1 cellular context compared by ENCODE assay signal in genomic region chr9:134069536-134070399, GRCh38.
TF ChIP-seq lines count a peak whose summit lies in the region.

No MANE protein-coding gene starts in this region.

TF ChIP-seq in H1, 55 proteins besides CTCF, POLR2A, EP300 and RAD21:
- no peak for TF ChIP-seq ATF3 (IDR thresholded peaks at IDR 0.05; ENCODE audit: insufficient read depth, low read depth, low read length)
- no peak for TF ChIP-seq YY1 (IDR thresholded peaks at IDR 0.05; ENCODE audit: low read depth, low read length)
- TF ChIP-seq USF2 (IDR thresholded peaks at IDR 0.05; ENCODE audit: low read length), result no peak
